26 cellular contexts compared by ENCODE assay signal in the genomic region with DNA sequence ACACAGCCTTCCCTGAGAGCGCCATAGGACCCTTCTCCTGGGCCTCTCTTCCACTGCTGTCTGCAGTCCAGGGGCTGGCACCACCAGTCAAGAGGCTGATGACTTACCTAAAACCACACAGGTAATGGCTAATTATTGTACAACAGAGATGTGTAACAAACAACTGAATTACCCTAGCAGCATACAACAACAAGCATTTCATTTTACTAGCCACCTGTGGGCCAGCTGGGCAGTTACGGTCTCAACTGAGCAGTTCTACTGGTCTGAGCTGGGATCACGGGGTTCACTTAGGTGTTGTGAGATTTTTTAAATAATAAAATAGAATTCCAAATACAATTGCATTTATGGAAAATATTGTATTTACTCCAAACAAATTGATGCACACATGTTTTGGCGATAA.
DNase-seq lines count a peak whose midpoint lies in the region; ATAC-seq, FAIRE-seq and TF ChIP-seq lines count a peak whose summit lies in the region.
"Had no signal": no experiment of that assay in that cellular context is flagged by ENCODE, and none has a peak within 500 bp of the region (broad histone marks: within the 10 kb centered on the region; RNA-seq: fewer than 3 reads in every experiment).

No MANE protein-coding gene starts in this region.

- no peaks in the 10 kb centered on the region for H3K9me3 ChIP-seq in gastrocnemius medialis
- no peaks in the 10 kb centered on the region for H3K9me3 ChIP-seq in PC-3 (ENCODE audit: low read length)
- H3K9me3 ChIP-seq: breast epithelium, lower lobe of right lung, thoracic aorta had no signal

- no peak overlapping the region for H3K27ac ChIP-seq in gastrocnemius medialis
- H3K27ac ChIP-seq in PC-3 (ENCODE audit: low read length), result no peak overlapping the region
- H3K27ac ChIP-seq: breast epithelium, GM23248, hepatocyte, lower lobe of right lung, thoracic aorta had no signal

- CTCF ChIA-PET in activated B cell treated with CpG ODN at 0.5 μM for 24 hours (lab: Charles Lee), result no interaction called here
- CTCF ChIA-PET in PC-3 (lab: Charles Lee), result no interaction called here

- H4K20me1 ChIP-seq in PC-3 (ENCODE audit: low read length), result no peaks in the 10 kb centered on the region

- H3K9me2 ChIP-seq in PC-3 (replicated peaks; ENCODE audit: low read length), result no peaks in the 10 kb centered on the region

- H3F3A ChIP-seq in PC-3 (ENCODE audit: low read length, unreplicated experiment), result no peaks in the 10 kb centered on the region

- no peak for DNase-seq in GM18507 (ENCODE audit: extremely low spot score, insufficient read length, low read depth)
- DNase-seq in activated B cell treated with CpG ODN at 0.5 μM for 24 hours, result no peak
- no peak for DNase-seq in GM12891 (ENCODE audit: insufficient read length, low spot score)
- no peak for DNase-seq in gastrocnemius medialis
- no peak for DNase-seq in PC-3
- DNase-seq: activated effector memory CD4-positive, alpha-beta T cell treated with anti-CD3 and anti-CD28 coated beads, Interleukin-2, amount 50 U/mL, for 16 hours; CD8-positive, alpha-beta memory T cell; cortex of kidney; DMS79; GM23248; Karpas-422; lower lobe of right lung; NCI-H1092; NCI-H2107; NCI-H510A treated with DMSO at 0.1 percent for 48 hours; occipital lobe; Right ventricle myocardium superior; stimulated activated CD4-positive, alpha-beta T cell treated with anti-CD3 and anti-CD28 coated beads, Interleukin-12 subunit alpha, Interleukin-12 subunit beta, amount 100 ng/mL, for 4 hours; stimulated activated CD8-positive, alpha-beta memory T cell treated with anti-CD3 and anti-CD28 coated beads, Interleukin-4, amount 100 ng/mL, for 48 hours had no signal

- H3K27me3 ChIP-seq in gastrocnemius medialis (no peaks in the 10 kb centered on the region), PC-3 (ENCODE audit: low read length) (0 out of 2 replicates have a peak, but pooled peaks cover 5% of the 10 kb centered on the region)
- H3K27me3 ChIP-seq: breast epithelium, hepatocyte had no signal

- POLR2A ChIA-PET in activated B cell treated with CpG ODN at 0.5 μM for 24 hours (lab: Charles Lee) (no interaction called here), PC-3 (lab: Charles Lee; ENCODE audit: unreplicated experiment) (no interaction called here)

- H3K4me1 Mint-ChIP-seq in activated B cell treated with CpG ODN at 0.5 μM for 24 hours, result peaks cover 33% of the 10 kb centered on the region
- H3K4me1 Mint-ChIP-seq: CD8-positive, alpha-beta memory T cell had no signal

- no TSS peak for BruUV-seq in PC-3 (replicated peaks; lab: Mats Ljungman, UMichigan)

- H3K79me2 ChIP-seq in PC-3 (ENCODE audit: low read length), result no peaks in the 10 kb centered on the region
- H3K79me2 ChIP-seq: hepatocyte had no signal

- peak overlapping the region; percentile 30 for H3K27ac Mint-ChIP-seq in activated B cell treated with CpG ODN at 0.5 μM for 24 hours
- H3K27ac Mint-ChIP-seq: CD8-positive, alpha-beta memory T cell had no signal

- H3K36me3 ChIP-seq in gastrocnemius medialis (no peaks in the 10 kb centered on the region), PC-3 (ENCODE audit: low read depth, low read length) (no peaks in the 10 kb centered on the region)
- H3K36me3 ChIP-seq: breast epithelium, lower lobe of right lung, thoracic aorta had no signal

- no peak overlapping the region for H3K9ac ChIP-seq in PC-3 (ENCODE audit: low read length)
- H3K9ac ChIP-seq: GM23248 had no signal

- in situ Hi-C loops in gastrocnemius medialis (cut with MboI; ENCODE audit: low sequenced_read_pairs in 4 of 4), result no loop called here

- H2AFZ ChIP-seq in PC-3 (ENCODE audit: low read length), result no peak overlapping the region
- H2AFZ ChIP-seq: GM23248, hepatocyte had no signal

- H3K4me3 ChIP-seq in gastrocnemius medialis, result no peak overlapping the region
- H3K4me3 ChIP-seq in PC-3 (ENCODE audit: low read length), result no peak overlapping the region
- H3K4me3 ChIP-seq: breast epithelium, GM23248, hepatocyte, lower lobe of right lung, thoracic aorta had no signal

- intact Hi-C loops in activated B cell treated with CpG ODN at 0.5 μM for 24 hours (cut with micrococcal nuclease) (no loop called here), gastrocnemius medialis (cut with DNase I; ENCODE audit: low total_unique reads) (no loop called here), PC-3 (cut with micrococcal nuclease) (no loop called here)

- FAIRE-seq in GM18507 (lab: Jason Lieb, UNC) (peak; percentile 15), GM12891 (lab: Jason Lieb, UNC) (no peak)
- FAIRE-seq: islet of Langerhans had no signal

- no peaks in the 10 kb centered on the region for H3K9me3 Mint-ChIP-seq in activated B cell treated with CpG ODN at 0.5 μM for 24 hours

- no peak for TF ChIP-seq POLR2A in GM12891 (IDR thresholded peaks at IDR 0.05; ENCODE audit: low read depth, low read length)
- TF ChIP-seq POLR2A in gastrocnemius medialis (IDR thresholded peaks at IDR 0.05), result no peak

- H3K27me3 Mint-ChIP-seq in activated B cell treated with CpG ODN at 0.5 μM for 24 hours, result no peaks in the 10 kb centered on the region
- H3K27me3 Mint-ChIP-seq: CD8-positive, alpha-beta memory T cell had no signal

- peak overlapping the region; percentile 9 for H3K4me3 Mint-ChIP-seq in activated B cell treated with CpG ODN at 0.5 μM for 24 hours
- H3K4me3 Mint-ChIP-seq: CD8-positive, alpha-beta memory T cell had no signal

- no peaks in the 10 kb centered on the region for H3K36me3 Mint-ChIP-seq in activated B cell treated with CpG ODN at 0.5 μM for 24 hours (ENCODE audit: low read depth)
- H3K36me3 Mint-ChIP-seq: CD8-positive, alpha-beta memory T cell had no signal

- no peak for TF ChIP-seq CTCF in activated B cell treated with CpG ODN at 0.5 μM for 24 hours (IDR thresholded peaks at IDR 0.05)
- TF ChIP-seq CTCF in gastrocnemius medialis (IDR thresholded peaks at IDR 0.05 in 4 of 5, conservative IDR thresholded peaks at IDR 0.05 in 1 of 5), result no peak
- no peak for TF ChIP-seq CTCF in PC-3 (conservative IDR thresholded peaks at IDR 0.05; ENCODE audit: low read depth, low read length)

- ATAC-seq in GM21526 (IDR thresholded peaks at IDR 0.05; ENCODE audit: low FRiP score, unreplicated experiment) (peak; percentile 26), HG03108 (IDR thresholded peaks at IDR 0.05; ENCODE audit: unreplicated experiment) (peak; percentile 4), activated B cell treated with CpG ODN at 0.5 μM for 24 hours (ENCODE audit: low read depth) (no peak), gastrocnemius medialis (no peak), GM18498 (IDR thresholded peaks at IDR 0.05; ENCODE audit: unreplicated experiment) (no peak), PC-3 (no peak)
- ATAC-seq: lower lobe of right lung had no signal

- H3K4me2 ChIP-seq in PC-3 (ENCODE audit: low read length), result no peak overlapping the region
- H3K4me2 ChIP-seq: hepatocyte had no signal

- H3K4me1 ChIP-seq in gastrocnemius medialis (peaks cover 12 to 18% of the 10 kb centered on the region in 2 donors), PC-3 (ENCODE audit: insufficient read depth, low read length) (peaks cover 11% of the 10 kb centered on the region; the same call in 1 of the 2 replicates)
- H3K4me1 ChIP-seq: breast epithelium had no signal

TF ChIP-seq in GM12891, 5 proteins besides CTCF, POLR2A, EP300 and RAD21:
- TF ChIP-seq PAX5 (IDR thresholded peaks at IDR 0.05; ENCODE audit: insufficient read depth, low read length, severe bottlenecking) (no peak), TAF1 (IDR thresholded peaks at IDR 0.05; ENCODE audit: low read depth, low read length) (no peak), POLR2AphosphoS5 (IDR thresholded peaks at IDR 0.05; ENCODE audit: low read depth, low read length) (no peak), POU2F2 (IDR thresholded peaks at IDR 0.05; ENCODE audit: low read depth, low read length) (no peak), SPI1 (IDR thresholded peaks at IDR 0.05; ENCODE audit: low read depth, low read length) (no peak)
TF ChIP-seq in GM12891: peak in this region for 0.

Comparison
In these comparisons a context has a peak if more than half of its experiments do, and no peak if none do; other contexts are left out.
1. ATAC-seq: peak in GM21526 (single experiment) and HG03108 (single experiment); none in activated B cell treated with CpG ODN at 0.5 μM for 24 hours (single experiment), gastrocnemius medialis (0 of 2), GM18498 (single experiment) and PC-3 (single experiment).